14 cellular contexts compared by ENCODE assay signal in genomic region chr1:13947658-13948057, GRCh38.
DNase-seq lines count a peak whose midpoint lies in the region; ATAC-seq and TF ChIP-seq lines count a peak whose summit lies in the region.
"Had no signal": no experiment of that assay in that cellular context is flagged by ENCODE, and none has a peak within 500 bp of the region (broad histone marks: within the 10 kb centered on the region; RNA-seq: fewer than 3 reads in every experiment).

No MANE protein-coding gene starts in this region.

- H3K79me2 ChIP-seq in MM.1S (ENCODE audit: low read length) = no peaks in the 10 kb centered on the region

- H3K4me1 Mint-ChIP-seq in activated CD8-positive, alpha-beta T cell treated with anti-CD3 and anti-CD28 coated beads, Interleukin-2, amount 10 ng/mL, durations not matched to agents 7 days and 5 days (ENCODE audit: low read depth) = no peaks in the 10 kb centered on the region
- H3K4me1 Mint-ChIP-seq: B cell had no signal

- ATAC-seq in Right ventricle myocardium superior (ENCODE audit: poor library complexity) = no peak
- no peak for ATAC-seq in activated CD8-positive, alpha-beta T cell treated with anti-CD3 and anti-CD28 coated beads, Interleukin-2, amount 10 ng/mL, durations not matched to agents 7 days and 5 days
- ATAC-seq in GM18868 (IDR thresholded peaks at IDR 0.05; ENCODE audit: unreplicated experiment) = no peak
- ATAC-seq: GM12878 had no signal

- H3K36me3 ChIP-seq in right atrium auricular region = no peaks in the 10 kb centered on the region
- no peaks in the 10 kb centered on the region for H3K36me3 ChIP-seq in breast epithelium
- no peaks in the 10 kb centered on the region for H3K36me3 ChIP-seq in MM.1S (replicated peaks; ENCODE audit: insufficient read depth, low read length)

- peak; percentile 11 for DNase-seq in right atrium auricular region (ENCODE audit: low spot score)
- no peak for DNase-seq in Right ventricle myocardium superior
- no peak for DNase-seq in breast epithelium (ENCODE audit: low spot score in 2 of 2)
- no peak for DNase-seq in MM.1S
- no peak for DNase-seq in activated CD8-positive, alpha-beta T cell treated with anti-CD3 and anti-CD28 coated beads, Interleukin-2, amount 10 ng/mL, durations not matched to agents 7 days and 5 days
- DNase-seq: C1 segment of cervical spinal cord; CD4-positive, alpha-beta T cell; DMS79; GOT3; H9 had no signal

- H3K4me3 Mint-ChIP-seq in activated CD8-positive, alpha-beta T cell treated with anti-CD3 and anti-CD28 coated beads, Interleukin-2, amount 10 ng/mL, durations not matched to agents 7 days and 5 days = no peak overlapping the region
- H3K4me3 Mint-ChIP-seq: B cell; CD4-positive, alpha-beta T cell; H9 had no signal

- no peak overlapping the region for H2AFZ ChIP-seq in MM.1S (ENCODE audit: low read length)

- H3F3A ChIP-seq in MM.1S (ENCODE audit: insufficient read depth, low read length) = peaks cover 17% of the 10 kb centered on the region

- H3K4me1 ChIP-seq in right atrium auricular region = no peaks in the 10 kb centered on the region
- H3K4me1 ChIP-seq in breast epithelium = no peaks in the 10 kb centered on the region
- peaks cover 20% of the 10 kb centered on the region for H3K4me1 ChIP-seq in MM.1S (ENCODE audit: low read length)

- no peaks in the 10 kb centered on the region for H3K27me3 ChIP-seq in right atrium auricular region
- no peaks in the 10 kb centered on the region for H3K27me3 ChIP-seq in breast epithelium
- no peaks in the 10 kb centered on the region for H3K27me3 ChIP-seq in MM.1S (replicated peaks; ENCODE audit: insufficient read depth, low read length)

- H3K9me3 Mint-ChIP-seq in activated CD8-positive, alpha-beta T cell treated with anti-CD3 and anti-CD28 coated beads, Interleukin-2, amount 10 ng/mL, durations not matched to agents 7 days and 5 days (ENCODE audit: insufficient read depth) = peaks cover 3% of the 10 kb centered on the region

- no peak overlapping the region for H3K9ac ChIP-seq in MM.1S (ENCODE audit: low read length)

- H3K27ac Mint-ChIP-seq in activated CD8-positive, alpha-beta T cell treated with anti-CD3 and anti-CD28 coated beads, Interleukin-2, amount 10 ng/mL, durations not matched to agents 7 days and 5 days = no peak overlapping the region
- H3K27ac Mint-ChIP-seq: B cell; CD4-positive, alpha-beta T cell; H9 had no signal

- TF ChIP-seq POLR2A in breast epithelium (IDR thresholded peaks at IDR 0.05) = no peak

- no peak overlapping the region for H3K4me3 ChIP-seq in right atrium auricular region
- H3K4me3 ChIP-seq in breast epithelium = no peak overlapping the region
- no peak overlapping the region for H3K4me3 ChIP-seq in skin epidermis
- no peak overlapping the region for H3K4me3 ChIP-seq in MM.1S (ENCODE audit: low read length)
- H3K4me3 ChIP-seq: GM12878 had no signal

- H3K9me3 ChIP-seq in right atrium auricular region (peaks cover 0 to 6% of the 10 kb centered on the region in 2 donors), breast epithelium (peaks cover 0 to 6% of the 10 kb centered on the region in 2 donors), MM.1S (replicated peaks; ENCODE audit: insufficient read depth, low read length) (no peaks in the 10 kb centered on the region)

- CTCF ChIA-PET in activated CD8-positive, alpha-beta T cell treated with anti-CD3 and anti-CD28 coated beads, Interleukin-2, amount 10 ng/mL, durations not matched to agents 7 days and 5 days (lab: Charles Lee) = no interaction called here

- H4K20me1 ChIP-seq in MM.1S (ENCODE audit: insufficient read depth, low read length) = no peaks in the 10 kb centered on the region

- no peaks in the 10 kb centered on the region for H3K36me3 Mint-ChIP-seq in activated CD8-positive, alpha-beta T cell treated with anti-CD3 and anti-CD28 coated beads, Interleukin-2, amount 10 ng/mL, durations not matched to agents 7 days and 5 days (ENCODE audit: low read depth)

- POLR2A ChIA-PET in activated CD8-positive, alpha-beta T cell treated with anti-CD3 and anti-CD28 coated beads, Interleukin-2, amount 10 ng/mL, durations not matched to agents 7 days and 5 days (lab: Charles Lee) = no interaction called here

- peak overlapping the region in 1 of 2 donors; percentile 80 for H3K27ac ChIP-seq in right atrium auricular region
- peak overlapping the region; percentile 80 to 94 for H3K27ac ChIP-seq in breast epithelium
- peak overlapping the region in 13 of 21 experiments; percentile 22 to 83 (median 65) for H3K27ac ChIP-seq in skin epidermis
- no peak overlapping the region for H3K27ac ChIP-seq in MM.1S (ENCODE audit: low read length)

- H3K4me2 ChIP-seq in MM.1S (ENCODE audit: low read depth, low read length) = no peak overlapping the region

- peaks cover 3% of the 10 kb centered on the region for H3K27me3 Mint-ChIP-seq in activated CD8-positive, alpha-beta T cell treated with anti-CD3 and anti-CD28 coated beads, Interleukin-2, amount 10 ng/mL, durations not matched to agents 7 days and 5 days (ENCODE audit: low read depth)

- no peak for TF ChIP-seq CTCF in right atrium auricular region (IDR thresholded peaks at IDR 0.05)
- TF ChIP-seq CTCF in breast epithelium (IDR thresholded peaks at IDR 0.05) = no peak
- TF ChIP-seq CTCF in MM.1S (IDR thresholded peaks at IDR 0.05; ENCODE audit: low read length) = no peak

- no peaks in the 10 kb centered on the region for H3K9me2 ChIP-seq in MM.1S (replicated peaks; ENCODE audit: insufficient read depth, low read length)

- intact Hi-C loops in Right ventricle myocardium superior (cut with DNase I) (no loop called here), breast epithelium (cut with DNase I; ENCODE audit: low total_unique reads) (no loop called here)
